In the genomic region with DNA sequence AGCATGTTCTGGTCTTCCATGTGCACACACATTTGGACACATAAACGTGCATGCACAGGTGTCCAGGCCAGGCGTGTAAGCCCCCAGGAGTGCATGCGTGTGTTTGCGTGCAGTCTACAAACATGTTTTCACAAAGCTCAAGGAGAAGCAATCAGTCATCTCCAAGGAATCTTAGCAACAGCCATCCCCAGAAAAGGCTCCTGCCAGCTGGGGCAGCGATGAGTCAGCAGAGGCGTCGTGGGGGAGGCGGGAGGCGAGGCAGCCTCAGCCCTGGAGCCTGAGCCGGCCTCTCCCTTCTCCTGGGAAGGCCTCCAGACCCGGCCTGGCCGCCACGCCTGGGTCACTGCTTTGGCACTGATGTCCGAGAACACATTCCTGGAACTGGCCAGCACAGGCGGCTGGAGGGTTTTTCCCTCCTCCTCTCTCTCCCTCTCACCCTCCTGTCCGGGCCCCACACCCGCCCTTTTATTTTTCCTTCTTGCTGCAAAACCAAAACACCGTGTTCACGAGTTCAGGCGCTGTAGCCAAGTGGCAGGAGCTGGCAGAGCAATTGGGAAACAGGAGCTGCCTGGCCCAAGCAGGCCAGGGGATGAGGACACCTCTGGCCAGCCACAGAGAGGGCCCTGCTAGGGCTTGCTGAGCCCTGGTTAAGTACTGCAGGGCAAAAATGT, we compare ENCODE assay signal across 8 cellular contexts.
A peak's percentile ranks its signal among the peaks of the same experiment; 100 is the strongest.
DNase-seq lines count a peak whose midpoint lies in the region; ATAC-seq and TF ChIP-seq lines count a peak whose summit lies in the region.

No MANE protein-coding gene starts in this region.

- H3K36me3 ChIP-seq in left ventricle myocardium inferior (no peaks in the 10 kb centered on the region), psoas muscle (ENCODE audit: insufficient read depth in 1 of 2, low read depth in 1 of 2) (no peaks in the 10 kb centered on the region)

- H3K4me1 ChIP-seq in left ventricle myocardium inferior: peaks cover 68% of the 10 kb centered on the region
- peaks cover 55% of the 10 kb centered on the region for H3K4me1 ChIP-seq in psoas muscle

- ATAC-seq in psoas muscle (peak; percentile 85 to 92 (median 88)), HG02885 (IDR thresholded peaks at IDR 0.05; ENCODE audit: poor library complexity, unreplicated experiment) (no peak), GM21390 (IDR thresholded peaks at IDR 0.05; ENCODE audit: unreplicated experiment) (no peak)

- WGBS in psoas muscle, 3 donors: 1 to 3% (median 3%) methylated on average over 20 of the region's 20 CpGs

- H3K27ac ChIP-seq in left ventricle myocardium inferior (replicated peaks) (peak overlapping the region; percentile 95), psoas muscle (peak overlapping the region; percentile 91)

- H3K4me3 ChIP-seq in astrocyte of the cerebellum (ENCODE audit: low read depth, low read length) (no peak overlapping the region), left ventricle myocardium inferior (peak overlapping the region; percentile 29), psoas muscle (peak overlapping the region; percentile 50)

- in situ Hi-C loops in astrocyte of the cerebellum (cut with HindIII; ENCODE audit: low sequenced_read_pairs): no loop called here

- H3K27me3 ChIP-seq in left ventricle myocardium inferior (ENCODE audit: low read depth): no peaks in the 10 kb centered on the region
- H3K27me3 ChIP-seq in psoas muscle (ENCODE audit: insufficient read depth in 3 of 3, low read length in 2 of 3): no peaks in the 10 kb centered on the region

- H3K9me3 ChIP-seq in left ventricle myocardium inferior (replicated peaks) (no peaks in the 10 kb centered on the region), psoas muscle (no peaks in the 10 kb centered on the region)

- TF ChIP-seq CTCF in astrocyte of the cerebellum (IDR thresholded peaks at IDR 0.05; ENCODE audit: low read depth, low read length, missing control alignments): no peak
- TF ChIP-seq CTCF in left ventricle myocardium inferior (IDR thresholded peaks at IDR 0.05; ENCODE audit: borderline replicate concordance): peak; percentile 24
- no peak for TF ChIP-seq CTCF in psoas muscle (IDR thresholded peaks at IDR 0.05)

- peak; percentile 61 to 72 for DNase-seq in SHP77 (lab: John Stamatoyannopoulos, UW)
- no peak for DNase-seq in SHP77 treated with DMSO at 0.1 percent for 48 hours (lab: John Stamatoyannopoulos, UW)
- DNase-seq in NCI-H2107 (lab: John Stamatoyannopoulos, UW): peak; percentile 67
- DNase-seq in astrocyte of the cerebellum (ENCODE audit: low read depth): peak; percentile 92
- DNase-seq in left ventricle myocardium inferior: peak; percentile 95
- DNase-seq in psoas muscle: peak; percentile 97 to 99

- intact Hi-C loops in left ventricle myocardium inferior (cut with micrococcal nuclease): loop anchor here (5.0 kb wide), 1 partner anchor 33 kb away; no protein-coding TSS in a partner anchor
- intact Hi-C loops in psoas muscle (cut with DNase I): loop anchor here (1.0 to 10.0 kb wide), 5 partner anchors 33 to 123 kb away; a partner anchor contains a TSS

Comparison
In these comparisons a context has a peak if more than half of its experiments do, and no peak if none do; other contexts are left out.
1. ATAC-seq: peak in psoas muscle (4 of 4); none in HG02885 (single experiment) and GM21390 (single experiment).